15 cellular contexts compared by ENCODE assay signal in genomic region chr12:12294215-12295005, GRCh38. TPM values are rescaled to one million over a fixed set of nuclear protein-coding genes. Genes with fewer than 3 reads are reported as not detected.
DNase-seq lines count a peak whose midpoint lies in the region; ATAC-seq and TF ChIP-seq lines count a peak whose summit lies in the region.
"Had no signal": no experiment of that assay in that cellular context is flagged by ENCODE, and none has a peak within 500 bp of the region (broad histone marks: within the 10 kb centered on the region; RNA-seq: fewer than 3 reads in every experiment).

No MANE protein-coding gene starts in this region.

- H3K14ac ChIP-seq in neuronal stem cell (ENCODE audit: low read length), result no peak overlapping the region

- no peak overlapping the region for H2BK12ac ChIP-seq in neuronal stem cell (ENCODE audit: low read length)

- no peak overlapping the region for H3K18ac ChIP-seq in neuronal stem cell (ENCODE audit: low read length)

- ATAC-seq in HG02610 (IDR thresholded peaks at IDR 0.05; ENCODE audit: unreplicated experiment), result no peak
- ATAC-seq: natural killer cell treated with Interleukin-12 subunit alpha and Interleukin-12 subunit beta and Interleukin-15 and Interleukin-18, amount 100 ng/mL, for 72 hours; Right ventricle myocardium inferior had no signal

- TF ChIP-seq CTCF in C4-2B (conservative IDR thresholded peaks at IDR 0.05), result no peak
- no peak for TF ChIP-seq CTCF in fibroblast of the aortic adventitia (IDR thresholded peaks at IDR 0.05; ENCODE audit: insufficient read depth, low read length)

- H3K9me3 ChIP-seq in NT2/D1 (ENCODE audit: insufficient read depth, low read length), result no peaks in the 10 kb centered on the region
- H3K9me3 ChIP-seq in neuronal stem cell (replicated peaks in 1 of 2; ENCODE audit: control insufficient read depth in 2 of 2, insufficient read depth in 1 of 2, low read depth in 1 of 2, low read length in 2 of 2), result no peaks in the 10 kb centered on the region
- H3K9me3 ChIP-seq: BLaER1 treated with 17β-estradiol and CSF1 and Interleukin-3, amounts not matched to agents 10 nM and 100 nM had no signal

- H3K4me1 ChIP-seq in NT2/D1 (ENCODE audit: insufficient read depth, insufficient read length) (peaks cover 8% of the 10 kb centered on the region), neuronal stem cell (ENCODE audit: control insufficient read depth in 2 of 2, insufficient read depth in 1 of 2, low read depth in 1 of 2, low read length in 2 of 2) (peaks cover 8 to 9% of the 10 kb centered on the region in 2 donors)
- H3K4me1 ChIP-seq: BLaER1 treated with 17β-estradiol and CSF1 and Interleukin-3, amounts not matched to agents 10 nM and 100 nM had no signal

- no CpG with 5 or more reads among the region's 5 CpGs for WGBS in neuronal stem cell (ENCODE audit: extremely low coverage in 2 of 2, insufficient read length in 2 of 2, insufficient replicate concordance in 1 of 2), 2 donors

- no peak overlapping the region for H4K8ac ChIP-seq in neuronal stem cell (ENCODE audit: low read depth, low read length)

- H2BK5ac ChIP-seq in neuronal stem cell (ENCODE audit: low read length), result no peak overlapping the region

- H3K4me3 ChIP-seq in NT2/D1 (ENCODE audit: insufficient read length, low read depth), result no peak overlapping the region
- H3K4me3 ChIP-seq in fibroblast of the aortic adventitia (ENCODE audit: low read depth, low read length), result no peak overlapping the region
- H3K4me3 ChIP-seq in neuronal stem cell (ENCODE audit: low read length in 2 of 2), result no peak overlapping the region
- H3K4me3 ChIP-seq: BLaER1 treated with 17β-estradiol and CSF1 and Interleukin-3, amounts not matched to agents 10 nM and 100 nM had no signal

- H3K9ac ChIP-seq in NT2/D1 (ENCODE audit: insufficient read length, low read depth) (no peak overlapping the region), neuronal stem cell (ENCODE audit: low read depth, low read length, poor library complexity) (no peak overlapping the region)
- H3K9ac ChIP-seq: BLaER1 treated with 17β-estradiol and CSF1 and Interleukin-3, amounts not matched to agents 10 nM and 100 nM had no signal

- peak; percentile 68 for DNase-seq in NT2/D1 (ENCODE audit: low read depth, low spot score)
- DNase-seq in fibroblast of the aortic adventitia (ENCODE audit: low read depth), result peak; percentile 64
- DNase-seq in neuronal stem cell (ENCODE audit: low spot score), result no peak
- no peak for DNase-seq in NCI-H2107 (lab: John Stamatoyannopoulos, UW)
- no peak for DNase-seq in 8988T
- DNase-seq in glomerular visceral epithelial cell (ENCODE audit: extremely low spot score), result no peak
- DNase-seq: activated T-cell treated with anti-CD3 and anti-CD28 coated beads for 4 hours, GF-D8, immature natural killer cell, NCI-H524 treated with DMSO at 0.1 percent for 48 hours had no signal

- no peaks in the 10 kb centered on the region for H3K79me1 ChIP-seq in neuronal stem cell (ENCODE audit: low read depth, low read length)

- H3K36me3 ChIP-seq in NT2/D1 (ENCODE audit: insufficient read depth, insufficient read length, low read length), result no peaks in the 10 kb centered on the region
- H3K36me3 ChIP-seq in neuronal stem cell (replicated peaks in 1 of 2; ENCODE audit: control insufficient read depth in 2 of 2, insufficient read depth in 2 of 2, low read length in 2 of 2), result no peaks in the 10 kb centered on the region
- H3K36me3 ChIP-seq: BLaER1 treated with 17β-estradiol and CSF1 and Interleukin-3, amounts not matched to agents 10 nM and 100 nM had no signal

- H3K4me2 ChIP-seq in neuronal stem cell (ENCODE audit: insufficient read depth, low read length, poor library complexity, severe bottlenecking), result no peak overlapping the region
- H3K4me2 ChIP-seq: BLaER1 treated with 17β-estradiol and CSF1 and Interleukin-3, amounts not matched to agents 10 nM and 100 nM had no signal

- no peak overlapping the region for H3K4ac ChIP-seq in neuronal stem cell (ENCODE audit: low read length)

- peak overlapping the region; percentile 82 for H2AFZ ChIP-seq in neuronal stem cell (ENCODE audit: low read length)

- H4K91ac ChIP-seq in neuronal stem cell (ENCODE audit: low read depth, low read length, poor library complexity), result no peak overlapping the region

- no peak overlapping the region for H3K23ac ChIP-seq in neuronal stem cell (ENCODE audit: low read depth, low read length, poor library complexity)

- H2BK15ac ChIP-seq in neuronal stem cell (ENCODE audit: low read length), result no peak overlapping the region

- H2BK120ac ChIP-seq in neuronal stem cell (ENCODE audit: low read depth, low read length), result no peak overlapping the region

- H3K27ac ChIP-seq in C4-2B, result peak overlapping the region; percentile 17
- peak overlapping the region; percentile 46 for H3K27ac ChIP-seq in neuronal stem cell (replicated peaks; ENCODE audit: low read length)
- H3K27ac ChIP-seq: BLaER1 treated with 17β-estradiol and CSF1 and Interleukin-3, amounts not matched to agents 10 nM and 100 nM had no signal

- no peak overlapping the region for H2AK5ac ChIP-seq in neuronal stem cell (ENCODE audit: low read depth, low read length)

- H3K27me3 ChIP-seq in NT2/D1 (ENCODE audit: insufficient read depth, insufficient read length), result no peaks in the 10 kb centered on the region
- no peaks in the 10 kb centered on the region for H3K27me3 ChIP-seq in neuronal stem cell (ENCODE audit: control insufficient read depth in 3 of 3, insufficient read depth in 3 of 3, low read depth in 1 of 3, low read length in 3 of 3)
- H3K27me3 ChIP-seq: BLaER1 treated with 17β-estradiol and CSF1 and Interleukin-3, amounts not matched to agents 10 nM and 100 nM had no signal

RNA-seq across cellular contexts. Expression of gene LRP6, which starts 27.6 kb away (rescaled TPM):
- total RNA-seq in fibroblast of the aortic adventitia (ENCODE audit: low replicate concordance), result 44.2 and 116 TPM in 2 replicates
- 20.3 TPM for polyA plus RNA-seq in neuronal stem cell (2013, experiment 1 of 2)
- polyA plus RNA-seq in neuronal stem cell (2013, experiment 2 of 2), result 20.1 TPM
- polyA plus RNA-seq: immature natural killer cell had no signal

RNA-seq across cellular contexts. Expression of gene MANSC1, which starts 55.6 kb away (rescaled TPM):
- 2.1 and 10.9 TPM in 2 replicates for total RNA-seq in fibroblast of the aortic adventitia (ENCODE audit: low replicate concordance)
- polyA plus RNA-seq in neuronal stem cell (2013, experiment 1 of 2), result 9.1 TPM
- 8.5 TPM for polyA plus RNA-seq in neuronal stem cell (2013, experiment 2 of 2)

Comparison
In these comparisons a context has a peak if more than half of its experiments do, and no peak if none do; other contexts are left out.
1. DNase-seq: peak in NT2/D1 (single experiment) and fibroblast of the aortic adventitia (single experiment); none in neuronal stem cell (single experiment), NCI-H2107 (single experiment), 8988T (single experiment) and glomerular visceral epithelial cell (single experiment).